In the genomic region with DNA sequence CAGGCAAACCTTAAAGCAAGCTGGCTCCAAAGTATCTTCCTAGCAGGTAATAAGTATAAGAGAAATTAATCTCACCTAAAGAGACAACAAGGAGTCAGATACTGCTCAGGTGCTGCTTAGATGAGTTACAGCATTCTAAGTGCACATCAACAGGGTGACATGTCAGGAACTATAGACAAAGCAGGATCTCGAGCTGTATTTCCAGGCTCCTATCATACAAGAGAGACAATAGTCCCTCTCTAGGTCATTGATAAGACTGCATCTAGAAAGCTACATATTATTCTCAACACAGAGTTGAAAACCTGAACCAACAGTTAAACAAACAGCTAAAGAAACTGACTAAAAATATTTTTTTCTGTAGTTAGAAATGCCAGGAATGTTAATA, we compare ENCODE assay signal across 9 cellular contexts. TPM values are rescaled to one million over a fixed set of nuclear protein-coding genes. Genes with fewer than 3 reads are reported as not detected.
DNase-seq lines count a peak whose midpoint lies in the region; ATAC-seq, FAIRE-seq and TF ChIP-seq lines count a peak whose summit lies in the region.
"Had no signal": no experiment of that assay in that cellular context is flagged by ENCODE, and none has a peak within 500 bp of the region (broad histone marks: within the 10 kb centered on the region; RNA-seq: fewer than 3 reads in every experiment).

No MANE protein-coding gene starts in this region.

- H3K4me3 ChIP-seq in HFF-Myc (replicated peaks; ENCODE audit: low read depth, low read length) (peak overlapping the region; percentile 19), astrocyte of the spinal cord (ENCODE audit: low read depth, low read length) (no peak overlapping the region), HepG2 (replicated peaks in 1 of 3; ENCODE audit: insufficient read depth in 1 of 3, low read depth in 2 of 3, low read length in 3 of 3) (peak overlapping the region; percentile 74 to 98 (median 97); a peak in 4 of 6 replicates)

- no peaks in the 10 kb centered on the region; a peak in 1 of 5 replicates for H3K27me3 ChIP-seq in HepG2 (ENCODE audit: control insufficient read depth in 1 of 2, insufficient read depth in 2 of 2, low read length in 2 of 2)

- CTCF ChIA-PET in HepG2 (lab: Yijun Ruan, JAX; ENCODE audit: low intra/inter-chr PET ratio, low total read pairs): interaction anchor here (1.1 kb wide), 1 partner anchor 34 kb away, joined by 3 read pairs; no protein-coding TSS in a partner anchor

- WGBS in HepG2 (ENCODE audit: low lambda C conversion rate): 0% methylated on average over 1 of the region's 1 CpG

- no peak for TF ChIP-seq POLR2A in HepG2 (IDR thresholded peaks at IDR 0.05; ENCODE audit: insufficient read depth in 1 of 2, low read depth in 2 of 2, low read length in 2 of 2)

- H3K9ac ChIP-seq in HepG2 (ENCODE audit: insufficient read depth, low read depth, low read length): peak overlapping the region; percentile 95

- TF ChIP-seq CTCF in HFF-Myc (IDR thresholded peaks at IDR 0.05; ENCODE audit: low read depth, low read length, missing control alignments) (no peak), astrocyte of the spinal cord (IDR thresholded peaks at IDR 0.05; ENCODE audit: low read depth, low read length) (peak; percentile 44), HepG2 (CRISPR knock-in tag; IDR thresholded peaks at IDR 0.05) (peak; percentile 63)

- H3K9me3 ChIP-seq in HepG2 (ENCODE audit: low read length): no peaks in the 10 kb centered on the region

- peak overlapping the region; percentile 88 for H3K4me2 ChIP-seq in HepG2 (ENCODE audit: low read depth, low read length)

- in situ Hi-C loops in astrocyte of the spinal cord (cut with HindIII; ENCODE audit: low sequenced_read_pairs): no loop called here
- in situ Hi-C loops in HepG2 (cut with HindIII; ENCODE audit: extremely low pct_ligation_motif_present, low pct_unique_long_range_greater_than_20kb): no loop called here

- no peaks in the 10 kb centered on the region; a peak in 2 of 5 replicates for H3K36me3 ChIP-seq in HepG2 (replicated peaks in 1 of 2; ENCODE audit: control insufficient read depth in 1 of 2, insufficient read depth in 2 of 2, low read length in 2 of 2)

- peak; percentile 59 for TF ChIP-seq RAD21 in HepG2 (CRISPR knock-in tag; IDR thresholded peaks at IDR 0.05)

- FAIRE-seq in HepG2 (lab: Jason Lieb, UNC): peak; percentile 51

- no peak; a peak in 1 of 4 replicates for TF ChIP-seq EP300 in HepG2 (IDR thresholded peaks at IDR 0.05; ENCODE audit: low read depth in 2 of 2, low read length in 2 of 2)
- no peak for TF ChIP-seq EP300 in HepG2 (CRISPR knock-in tag; IDR thresholded peaks at IDR 0.05; ENCODE audit: borderline replicate concordance)

- DNase-seq in AG08395 (ENCODE audit: low spot score): peak; percentile 37
- no peak for DNase-seq in HFF-Myc (ENCODE audit: extremely low read depth, low read depth)
- peak; percentile 55 for DNase-seq in astrocyte of the spinal cord (ENCODE audit: low read depth, low spot score)
- DNase-seq in HepG2 (ENCODE audit: low spot score): peak; percentile 78
- DNase-seq in D341Med (ENCODE audit: low spot score): no peak
- DNase-seq in cortex of kidney (lab: John Stamatoyannopoulos, UW): no peak
- DNase-seq in NCI-H345 treated with DMSO at 0.1 percent for 48 hours (lab: John Stamatoyannopoulos, UW; ENCODE audit: unreplicated experiment): no peak
- DNase-seq in GDM1 (lab: John Stamatoyannopoulos, UW): no peak
- DNase-seq: activated CD4-positive, CD25-positive, alpha-beta regulatory T cell had no signal

- BruUV-seq in HepG2 (replicated peaks; lab: Mats Ljungman, UMichigan): no TSS peak

- peak; percentile 21 for ATAC-seq in HepG2

- peaks cover 69% of the 10 kb centered on the region for H3K4me1 ChIP-seq in HepG2 (ENCODE audit: insufficient read depth, low read length)

- POLR2A ChIA-PET in HepG2 (lab: Yijun Ruan, JAX): interaction anchor here (0.7 to 6.1 kb wide), 4 partner anchors 10 to 452 kb away, joined by 3 to 134 read pairs (median 8); no protein-coding TSS in a partner anchor

- peaks cover 17% of the 10 kb centered on the region for H4K20me1 ChIP-seq in HepG2 (ENCODE audit: insufficient read depth, low read length)

- H3K79me2 ChIP-seq in HepG2 (ENCODE audit: insufficient read depth, low read length): peaks cover 88% of the 10 kb centered on the region

- peak overlapping the region; percentile 93 for H3K27ac ChIP-seq in HepG2 (ENCODE audit: extremely low read length, insufficient read depth, low read length)

- intact Hi-C loops in HepG2 (cut with micrococcal nuclease; ENCODE audit: unreplicated experiment): loop anchor here (1.0 to 10.0 kb wide), 4 partner anchors 29 to 512 kb away; no protein-coding TSS in a partner anchor

- no peak overlapping the region for H2AFZ ChIP-seq in HepG2 (ENCODE audit: low read length)

TF ChIP-seq in HepG2, 621 proteins besides CTCF, POLR2A, EP300 and RAD21 (continues in another document):
- TF ChIP-seq KDM3A (CRISPR knock-in tag; IDR thresholded peaks at IDR 0.05; ENCODE audit: low read depth): no peak
- no peak for TF ChIP-seq ZNF501 (CRISPR knock-in tag; IDR thresholded peaks at IDR 0.05)
- TF ChIP-seq, protein P1, sequence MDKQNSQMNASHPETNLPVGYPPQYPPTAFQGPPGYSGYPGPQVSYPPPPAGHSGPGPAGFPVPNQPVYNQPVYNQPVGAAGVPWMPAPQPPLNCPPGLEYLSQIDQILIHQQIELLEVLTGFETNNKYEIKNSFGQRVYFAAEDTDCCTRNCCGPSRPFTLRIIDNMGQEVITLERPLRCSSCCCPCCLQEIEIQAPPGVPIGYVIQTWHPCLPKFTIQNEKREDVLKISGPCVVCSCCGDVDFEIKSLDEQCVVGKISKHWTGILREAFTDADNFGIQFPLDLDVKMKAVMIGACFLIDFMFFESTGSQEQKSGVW (CRISPR knock-in tag; IDR thresholded peaks at IDR 0.05; ENCODE audit: borderline replicate concordance): no peak
- TF ChIP-seq, protein P2, sequence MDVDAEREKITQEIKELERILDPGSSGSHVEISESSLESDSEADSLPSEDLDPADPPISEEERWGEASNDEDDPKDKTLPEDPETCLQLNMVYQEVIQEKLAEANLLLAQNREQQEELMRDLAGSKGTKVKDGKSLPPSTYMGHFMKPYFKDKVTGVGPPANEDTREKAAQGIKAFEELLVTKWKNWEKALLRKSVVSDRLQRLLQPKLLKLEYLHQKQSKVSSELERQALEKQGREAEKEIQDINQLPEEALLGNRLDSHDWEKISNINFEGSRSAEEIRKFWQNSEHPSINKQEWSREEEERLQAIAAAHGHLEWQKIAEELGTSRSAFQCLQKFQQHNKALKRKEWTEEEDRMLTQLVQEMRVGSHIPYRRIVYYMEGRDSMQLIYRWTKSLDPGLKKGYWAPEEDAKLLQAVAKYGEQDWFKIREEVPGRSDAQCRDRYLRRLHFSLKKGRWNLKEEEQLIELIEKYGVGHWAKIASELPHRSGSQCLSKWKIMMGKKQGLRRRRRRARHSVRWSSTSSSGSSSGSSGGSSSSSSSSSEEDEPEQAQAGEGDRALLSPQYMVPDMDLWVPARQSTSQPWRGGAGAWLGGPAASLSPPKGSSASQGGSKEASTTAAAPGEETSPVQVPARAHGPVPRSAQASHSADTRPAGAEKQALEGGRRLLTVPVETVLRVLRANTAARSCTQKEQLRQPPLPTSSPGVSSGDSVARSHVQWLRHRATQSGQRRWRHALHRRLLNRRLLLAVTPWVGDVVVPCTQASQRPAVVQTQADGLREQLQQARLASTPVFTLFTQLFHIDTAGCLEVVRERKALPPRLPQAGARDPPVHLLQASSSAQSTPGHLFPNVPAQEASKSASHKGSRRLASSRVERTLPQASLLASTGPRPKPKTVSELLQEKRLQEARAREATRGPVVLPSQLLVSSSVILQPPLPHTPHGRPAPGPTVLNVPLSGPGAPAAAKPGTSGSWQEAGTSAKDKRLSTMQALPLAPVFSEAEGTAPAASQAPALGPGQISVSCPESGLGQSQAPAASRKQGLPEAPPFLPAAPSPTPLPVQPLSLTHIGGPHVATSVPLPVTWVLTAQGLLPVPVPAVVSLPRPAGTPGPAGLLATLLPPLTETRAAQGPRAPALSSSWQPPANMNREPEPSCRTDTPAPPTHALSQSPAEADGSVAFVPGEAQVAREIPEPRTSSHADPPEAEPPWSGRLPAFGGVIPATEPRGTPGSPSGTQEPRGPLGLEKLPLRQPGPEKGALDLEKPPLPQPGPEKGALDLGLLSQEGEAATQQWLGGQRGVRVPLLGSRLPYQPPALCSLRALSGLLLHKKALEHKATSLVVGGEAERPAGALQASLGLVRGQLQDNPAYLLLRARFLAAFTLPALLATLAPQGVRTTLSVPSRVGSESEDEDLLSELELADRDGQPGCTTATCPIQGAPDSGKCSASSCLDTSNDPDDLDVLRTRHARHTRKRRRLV (CRISPR knock-in tag; IDR thresholded peaks at IDR 0.05): no peak
- TF ChIP-seq SIN3B (IDR thresholded peaks at IDR 0.05; ENCODE audit: low read length): no peak
- no peak for TF ChIP-seq ZNF350 (CRISPR knock-in tag; IDR thresholded peaks at IDR 0.05; ENCODE audit: borderline replicate concordance, low read depth)
- TF ChIP-seq ZNF430 (CRISPR knock-in tag; IDR thresholded peaks at IDR 0.05): no peak

RNA-seq across cellular contexts. Expression of a gene that starts 3.9 kb away (rescaled TPM):
- total RNA-seq in HepG2 (2016; rRNA removed; fragmentation: Illumina TruSeq; extraction: Trizol): 52.4 and 98.3 TPM in 2 replicates
- 29.7 and 32.9 TPM in 2 replicates for total RNA-seq in HepG2 (2016; cell fraction: cytosol; rRNA removed; fragmentation: Illumina TruSeq; extraction: Trizol; ENCODE audit: low read depth)
- total RNA-seq in HepG2 (2016; cell fraction: insoluble cytoplasmic fraction; rRNA removed; fragmentation: Illumina TruSeq; extraction: Trizol): 47.0 and 86.4 TPM in 2 replicates
- 36.9 and 39.5 TPM in 2 replicates for total RNA-seq in HepG2 (2016; cell fraction: membrane; rRNA removed; fragmentation: Illumina TruSeq; extraction: Trizol)
- total RNA-seq in HepG2 (2016; cell fraction: nucleus; rRNA removed; fragmentation: Illumina TruSeq; extraction: Trizol): 243 and 259 TPM in 2 replicates
- 40.0 and 43.6 TPM in 2 replicates for polyA plus RNA-seq in HepG2 (2011; rRNA removed)
- polyA plus RNA-seq in HepG2 (2011; cell fraction: cytosol; rRNA removed): 26.4 and 36.1 TPM in 2 replicates
- 57.3 and 62.4 TPM in 2 replicates for polyA plus RNA-seq in HepG2 (2011; cell fraction: nucleus; rRNA removed)
- 74.2 and 81.5 TPM in 2 replicates for polyA plus RNA-seq in HepG2 (2012)
- polyA plus RNA-seq in HepG2 (2016; cell fraction: cytosol; fragmentation: Illumina TruSeq; extraction: Trizol; ENCODE audit: low read depth): 14.1 and 16.7 TPM in 2 replicates
- polyA plus RNA-seq in HepG2 (2016; cell fraction: insoluble cytoplasmic fraction; fragmentation: Illumina TruSeq; extraction: Trizol; ENCODE audit: low read depth): 36.4 and 38.2 TPM in 2 replicates
- polyA plus RNA-seq in HepG2 (2016; cell fraction: membrane; fragmentation: Illumina TruSeq; extraction: Trizol; ENCODE audit: low read depth): 17.6 and 19.0 TPM in 2 replicates
- 68.4 and 81.3 TPM in 2 replicates for polyA plus RNA-seq in HepG2 (2016; cell fraction: nucleus; fragmentation: Illumina TruSeq; extraction: Trizol; ENCODE audit: insufficient read depth, low read depth)
- 19.5 and 154 TPM in 2 replicates for polyA minus RNA-seq in HepG2 (2011; rRNA and poly(A)+ RNA removed; ENCODE audit: low replicate concordance)
- polyA minus RNA-seq in HepG2 (2011; cell fraction: cytosol; rRNA and poly(A)+ RNA removed): 69.6 and 97.5 TPM in 2 replicates
- 726 and 816 TPM in 2 replicates for polyA minus RNA-seq in HepG2 (2011; cell fraction: nucleus; rRNA and poly(A)+ RNA removed)

Comparison
In these comparisons a context has a peak if more than half of its experiments do, and no peak if none do; other contexts are left out.
1. DNase-seq: peak in AG08395 (single experiment), astrocyte of the spinal cord (single experiment) and HepG2 (single experiment); none in HFF-Myc (single experiment), D341Med (single experiment), cortex of kidney (single experiment), NCI-H345 treated with DMSO at 0.1 percent for 48 hours (single experiment) and GDM1 (single experiment).